In the genomic region with DNA sequence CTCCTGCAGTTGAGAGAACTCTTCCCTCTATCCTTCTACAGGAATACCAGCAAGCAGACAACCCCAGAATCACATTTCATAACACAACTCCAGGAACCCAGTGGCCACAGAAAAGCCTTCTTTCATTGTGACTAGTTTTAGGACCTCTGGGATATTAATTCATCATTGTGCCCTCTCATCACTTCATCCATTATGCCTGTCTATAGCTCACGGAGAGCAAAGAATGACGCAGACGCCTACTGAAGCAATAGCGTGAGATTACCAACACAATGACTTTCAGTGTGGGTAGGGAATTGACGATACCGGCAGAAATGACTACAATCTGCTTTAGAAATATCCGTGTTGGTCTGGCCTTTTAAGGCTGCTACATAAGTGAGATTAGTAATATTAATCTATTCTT, we compare ENCODE assay signal across 23 cellular contexts.
DNase-seq lines count a peak whose midpoint lies in the region; ATAC-seq and TF ChIP-seq lines count a peak whose summit lies in the region.
"Had no signal": no experiment of that assay in that cellular context is flagged by ENCODE, and none has a peak within 500 bp of the region (broad histone marks: within the 10 kb centered on the region; RNA-seq: fewer than 3 reads in every experiment).

No MANE protein-coding gene starts in this region.

- in situ Hi-C loops in Panc1 (cut with HindIII; ENCODE audit: low pct_unique_long_range_greater_than_20kb, low sequenced_read_pairs), result no loop called here
- in situ Hi-C loops in GM13976 (cut with MboI; ENCODE audit: low sequenced_read_pairs, unreplicated experiment), result no loop called here

- H3K27me3 ChIP-seq in Panc1 (ENCODE audit: control insufficient read depth, insufficient read depth, low read length), result no peaks in the 10 kb centered on the region
- no peaks in the 10 kb centered on the region for H3K27me3 ChIP-seq in layer of hippocampus (ENCODE audit: control insufficient read depth, insufficient read depth, low read length)
- no peaks in the 10 kb centered on the region for H3K27me3 ChIP-seq in heart left ventricle
- H3K27me3 ChIP-seq: colonic mucosa, gastrocnemius medialis, stomach, transverse colon had no signal

- no peaks in the 10 kb centered on the region for H3K4me1 ChIP-seq in Panc1 (ENCODE audit: control insufficient read depth, insufficient read depth, low read length)
- H3K4me1 ChIP-seq in heart left ventricle, result no peaks in the 10 kb centered on the region
- H3K4me1 ChIP-seq: colonic mucosa, esophagus muscularis mucosa, gastrocnemius medialis, stomach, transverse colon had no signal

- H3K27ac ChIP-seq in Panc1 (ENCODE audit: low read length) (peak overlapping the region; percentile 55; the same call in 1 of the 2 replicates), layer of hippocampus (ENCODE audit: low read depth, low read length) (peak overlapping the region; percentile 66), heart left ventricle (no peak overlapping the region)
- H3K27ac ChIP-seq: colonic mucosa, esophagus muscularis mucosa, gastrocnemius medialis, SK-N-MC, stomach, transverse colon had no signal

- CTCF ChIA-PET in Panc1 (lab: Charles Lee), result interaction anchor here (0.9 kb wide), 1 partner anchor 141 kb away, joined by 3 read pairs; no protein-coding TSS in a partner anchor

- H3K36me3 ChIP-seq in Panc1 (ENCODE audit: control insufficient read depth, insufficient read depth, low read length) (no peaks in the 10 kb centered on the region), heart left ventricle (no peaks in the 10 kb centered on the region)
- H3K36me3 ChIP-seq: colonic mucosa, esophagus muscularis mucosa, gastrocnemius medialis, stomach, transverse colon had no signal

- TF ChIP-seq POLR2A in heart left ventricle (IDR thresholded peaks at IDR 0.05), result no peak

- intact Hi-C loops in Panc1 (cut with micrococcal nuclease; ENCODE audit: unreplicated experiment), result loop anchor here (10.0 kb wide), 1 partner anchor 224 kb away; no protein-coding TSS in a partner anchor
- intact Hi-C loops in heart left ventricle (cut with DNase I), result no loop called here

- ATAC-seq in Panc1 (no peak), heart left ventricle (no peak), GM19455 (IDR thresholded peaks at IDR 0.05; ENCODE audit: unreplicated experiment) (no peak), HG02610 (IDR thresholded peaks at IDR 0.05; ENCODE audit: unreplicated experiment) (no peak)
- ATAC-seq: activated naive CD8-positive, alpha-beta T cell treated with anti-CD3 and anti-CD28 coated beads, Interleukin-2, amount 50 U/mL, for 24 hours; activated T-cell treated with anti-CD3 and anti-CD28 coated beads, Interleukin-2, amount 50 U/mL, for 4 hours; gastrocnemius medialis; left ventricle myocardium superior had no signal

- H3K9me3 ChIP-seq in Panc1 (ENCODE audit: control insufficient read depth, insufficient read depth, low read depth, low read length), result no peaks in the 10 kb centered on the region
- no peaks in the 10 kb centered on the region for H3K9me3 ChIP-seq in heart left ventricle
- H3K9me3 ChIP-seq: colonic mucosa, esophagus muscularis mucosa, gastrocnemius medialis, stomach, transverse colon had no signal

- H3K4me3 ChIP-seq in Panc1 (ENCODE audit: low read depth in 2 of 2, low read length in 2 of 2), result no peak overlapping the region
- H3K4me3 ChIP-seq in cardiac fibroblast (replicated peaks in 1 of 2; ENCODE audit: low read depth in 2 of 2, low read length in 2 of 2), result no peak overlapping the region
- no peak overlapping the region for H3K4me3 ChIP-seq in heart left ventricle
- H3K4me3 ChIP-seq: colonic mucosa, esophagus muscularis mucosa, gastrocnemius medialis, SK-N-MC, smooth muscle cell, stomach, transverse colon had no signal

- DNase-seq in Ammon's horn (ENCODE audit: low spot score) (peak; percentile 38), Panc1 (ENCODE audit: low read depth, low spot score) (no peak), cardiac fibroblast (ENCODE audit: low read depth in 2 of 2) (peak; percentile 45 to 72), heart left ventricle (no peak), GM13976 (ENCODE audit: low spot score) (no peak)
- DNase-seq: activated CD4-positive, alpha-beta T cell treated with anti-CD3 and anti-CD28 coated beads for 48 hours; activated naive CD8-positive, alpha-beta T cell treated with anti-CD3 and anti-CD28 coated beads, Interleukin-2, amount 50 U/mL, for 24 hours; activated T-cell treated with anti-CD3 and anti-CD28 coated beads, Interleukin-2, amount 50 U/mL, for 4 hours; CD4-positive, alpha-beta T cell; colonic mucosa; gastrocnemius medialis; GOT3; left ventricle myocardium superior; naive B cell; stimulated activated CD4-positive, alpha-beta T cell treated with anti-CD3 and anti-CD28 coated beads, Interleukin-2, amount 100 ng/mL, for 24 hours; stomach had no signal

- BruUV-seq in Panc1 (replicated peaks; lab: Mats Ljungman, UMichigan), result no TSS peak

- 53 to 73% (median 68%) methylated on average over 7 of the region's 7 CpGs for WGBS in heart left ventricle, 4 donors

- POLR2A ChIA-PET in Panc1 (lab: Charles Lee), result interaction anchor here (0.5 kb wide), 1 partner anchor 1738 kb away, joined by 3 read pairs; no protein-coding TSS in a partner anchor

- TF ChIP-seq CTCF in Panc1 (IDR thresholded peaks at IDR 0.05) (no peak), cardiac fibroblast (IDR thresholded peaks at IDR 0.05; ENCODE audit: low read depth, low read length) (no peak), heart left ventricle (IDR thresholded peaks at IDR 0.05) (no peak), GM13976 (IDR thresholded peaks at IDR 0.05; ENCODE audit: borderline replicate concordance, control extremely low read depth, extremely low read depth, insufficient read depth, missing control alignments) (no peak)

Comparison
In these comparisons a context has a peak if more than half of its experiments do, and no peak if none do; other contexts are left out.
1. DNase-seq: peak in Ammon's horn (single experiment) and cardiac fibroblast (2 of 2); none in Panc1 (single experiment), heart left ventricle (0 of 5) and GM13976 (single experiment).
2. H3K27ac ChIP-seq: peak in Panc1 (single experiment) and layer of hippocampus (single experiment); none in heart left ventricle (0 of 12).